Comparison of ENCODE assay signal across 15 cellular contexts in genomic region chr19:46719629-46720515, GRCh38. TPM values are rescaled to one million over a fixed set of nuclear protein-coding genes. Genes with fewer than 3 reads are reported as not detected.
DNase-seq lines count a peak whose midpoint lies in the region; ATAC-seq and TF ChIP-seq lines count a peak whose summit lies in the region.
"Had no signal": no experiment of that assay in that cellular context is flagged by ENCODE, and none has a peak within 500 bp of the region (broad histone marks: within the 10 kb centered on the region; RNA-seq: fewer than 3 reads in every experiment).

No MANE protein-coding gene starts in this region.

- no peaks in the 10 kb centered on the region for H3K9me3 ChIP-seq in right atrium auricular region
- no peaks in the 10 kb centered on the region for H3K9me3 ChIP-seq in SK-N-MC (ENCODE audit: low read depth, low read length)
- no peaks in the 10 kb centered on the region for H3K9me3 ChIP-seq in tibial nerve
- no peaks in the 10 kb centered on the region for H3K9me3 ChIP-seq in psoas muscle
- H3K9me3 ChIP-seq: vagina had no signal

- peaks cover 6 to 7% (median 7%) of the 10 kb centered on the region in 3 donors for H3K27me3 Mint-ChIP-seq in immature natural killer cell (ENCODE audit: low read depth in 3 of 3)
- H3K27me3 Mint-ChIP-seq: T-cell had no signal

- intact Hi-C loops in Right ventricle myocardium superior (cut with DNase I) (no loop called here), psoas muscle (cut with DNase I) (no loop called here)

- no peak overlapping the region for H3K27ac ChIP-seq in right atrium auricular region
- H3K27ac ChIP-seq in SK-N-MC: 0 out of 2 replicates have a peak overlapping the region, but pooled peaks have one; percentile 25
- peak overlapping the region in 3 of 4 donors; percentile 2 to 38 (median 7) for H3K27ac ChIP-seq in tibial nerve
- H3K27ac ChIP-seq in psoas muscle: no peak overlapping the region

- H3K36me3 ChIP-seq in right atrium auricular region (peaks cover 47% of the 10 kb centered on the region), SK-N-MC (ENCODE audit: insufficient read depth, low read length) (peaks cover 42% of the 10 kb centered on the region; the same call in 1 of the 2 replicates), tibial nerve (peaks cover 3 to 54% (median 19%) of the 10 kb centered on the region in 3 donors), psoas muscle (ENCODE audit: insufficient read depth in 1 of 2, low read depth in 1 of 2) (peaks cover 13 to 61% of the 10 kb centered on the region in 2 donors)

- no peak overlapping the region for H3K4me3 ChIP-seq in right atrium auricular region
- H3K4me3 ChIP-seq in SK-N-MC: no peak overlapping the region
- H3K4me3 ChIP-seq in tibial nerve: no peak overlapping the region
- H3K4me3 ChIP-seq in psoas muscle: no peak overlapping the region
- H3K4me3 ChIP-seq: vagina had no signal

- peak overlapping the region in 4 of 6 donors; percentile 51 to 79 (median 70) for H3K27ac Mint-ChIP-seq in immature natural killer cell
- H3K27ac Mint-ChIP-seq: activated T-helper 2 cell treated with anti-CD3 and anti-CD28 coated beads, Interferon-gamma antibody, Interleukin-2, Interleukin-4, amounts not matched to agents 10 μg/mL and 5 μg/mL and 100 μg/mL, durations not matched to agents 14 hours and 24 hours and 36 hours had no signal

- peaks cover 54 to 66% of the 10 kb centered on the region in 2 donors for H3K4me1 Mint-ChIP-seq in immature natural killer cell

- no peak for TF ChIP-seq POLR2A in tibial nerve (IDR thresholded peaks at IDR 0.05)

- H3K9me3 Mint-ChIP-seq in immature natural killer cell: no peaks in the 10 kb centered on the region
- H3K9me3 Mint-ChIP-seq: activated T-helper 2 cell treated with anti-CD3 and anti-CD28 coated beads, Interferon-gamma antibody, Interleukin-2, Interleukin-4, amounts not matched to agents 10 μg/mL and 5 μg/mL and 100 μg/mL, durations not matched to agents 14 hours and 24 hours and 36 hours; T-cell had no signal

- no peak for TF ChIP-seq CTCF in right atrium auricular region (IDR thresholded peaks at IDR 0.05)
- TF ChIP-seq CTCF in tibial nerve (IDR thresholded peaks at IDR 0.05): no peak
- TF ChIP-seq CTCF in psoas muscle (IDR thresholded peaks at IDR 0.05): no peak
- no peak for TF ChIP-seq CTCF in omental fat pad (IDR thresholded peaks at IDR 0.05)

- H3K4me3 Mint-ChIP-seq in immature natural killer cell: peak overlapping the region in 4 of 5 donors; percentile 32 to 96 (median 50)

- WGBS in tibial nerve, 2 donors: 64 to 69% methylated on average over 23 to 25 of the region's 25 CpGs
- WGBS in psoas muscle, 3 donors: 73 to 77% (median 77%) methylated on average over 24 to 25 of the region's 25 CpGs

- H3K4me1 ChIP-seq in right atrium auricular region (peaks cover 0 to 22% of the 10 kb centered on the region in 2 donors), tibial nerve (peaks cover 0 to 32% (median 21%) of the 10 kb centered on the region in 4 donors), psoas muscle (peaks cover 8% of the 10 kb centered on the region)

- peak; percentile 36 for DNase-seq in Right ventricle myocardium superior
- DNase-seq in right atrium auricular region (ENCODE audit: low spot score): no peak
- no peak for DNase-seq in SK-N-MC (ENCODE audit: low read depth, low spot score)
- DNase-seq in immature natural killer cell: no peak
- no peak for DNase-seq in tibial nerve (ENCODE audit: low spot score in 2 of 2)
- DNase-seq in psoas muscle: no peak
- no peak for DNase-seq in omental fat pad (ENCODE audit: low spot score)
- no peak for DNase-seq in DMS114 treated with DMSO at 0.1 percent for 48 hours (lab: John Stamatoyannopoulos, UW; ENCODE audit: unreplicated experiment)
- DNase-seq: activated CD4-positive, alpha-beta T cell treated with anti-CD3 and anti-CD28 coated beads for 48 hours; DMS79 treated with DMSO at 0.1 percent for 48 hours; NCI-H2029 treated with DMSO at 0.1 percent for 48 hours; NK-92 treated with Interleukin-12 subunit alpha and Interleukin-12 subunit beta, amount 100 ng/mL, for 24 hours; T-cell had no signal

- H3K27me3 ChIP-seq in right atrium auricular region: no peaks in the 10 kb centered on the region
- H3K27me3 ChIP-seq in tibial nerve: no peaks in the 10 kb centered on the region
- no peaks in the 10 kb centered on the region for H3K27me3 ChIP-seq in psoas muscle (ENCODE audit: insufficient read depth in 3 of 3, low read length in 2 of 3)
- H3K27me3 ChIP-seq: vagina had no signal

- H3K9ac ChIP-seq in SK-N-MC (ENCODE audit: insufficient read length): no peak overlapping the region

- ATAC-seq in Right ventricle myocardium superior (ENCODE audit: poor library complexity) (no peak), psoas muscle (no peak), omental fat pad (ENCODE audit: low FRiP score) (no peak)
- ATAC-seq: T-cell had no signal

- no peak for TF ChIP-seq EP300 in tibial nerve (IDR thresholded peaks at IDR 0.05)

- H3K36me3 Mint-ChIP-seq in immature natural killer cell: peaks cover 4 to 15% (median 7%) of the 10 kb centered on the region in 3 donors

RNA-seq across cellular contexts. Expression of gene PRKD2, which starts 3.0 kb away (rescaled TPM):
- total RNA-seq in Right ventricle myocardium superior: 10.1 TPM
- 10 to 100 TPM in 1 of 2 donors, 1 to 10 TPM in 1; 8.6 to 19.2 TPM for total RNA-seq in right atrium auricular region
- polyA plus RNA-seq in immature natural killer cell: 100 to 1,000 TPM in 1 of 3 donors, 10 to 100 TPM in 2; 36.3 to 116 (median 36.3) TPM
- 10 to 100 TPM; 21.0 to 36.1 (median 30.2) TPM for total RNA-seq in tibial nerve
- total RNA-seq in psoas muscle: 1 to 10 TPM; 6.3 to 9.1 (median 8.1) TPM
- 1 to 10 TPM; 4.0 to 6.9 (median 4.8) TPM for polyA plus RNA-seq in psoas muscle
- 10 to 100 TPM; 11.8 to 41.3 (median 19.5) TPM for total RNA-seq in omental fat pad

RNA-seq across cellular contexts. Expression of gene FKRP, which starts 26.0 kb away (rescaled TPM):
- total RNA-seq in Right ventricle myocardium superior: 13.9 TPM
- 10 to 100 TPM; 20.3 to 23.8 TPM for total RNA-seq in right atrium auricular region
- polyA plus RNA-seq in immature natural killer cell: 1 to 10 TPM in 2 of 3 donors, not detected in 1; 2.2 to 5.4 TPM
- total RNA-seq in tibial nerve: 10 to 100 TPM; 15.7 to 20.4 (median 17.7) TPM
- total RNA-seq in psoas muscle: 10 to 100 TPM; 14.4 to 24.5 (median 20.3) TPM
- 10 to 100 TPM; 11.6 to 15.0 (median 13.1) TPM for polyA plus RNA-seq in psoas muscle
- total RNA-seq in omental fat pad: 10 to 100 TPM in 3 of 4 donors, 1 to 10 TPM in 1; 9.2 to 20.5 (median 13.9) TPM

RNA-seq across cellular contexts. Expression of gene STRN4, which starts 26.4 kb away (rescaled TPM):
- total RNA-seq in Right ventricle myocardium superior: 38.4 TPM
- 10 to 100 TPM; 46.6 to 65.4 TPM for total RNA-seq in right atrium auricular region
- 10 to 100 TPM in 2 of 3 donors, 1 to 10 TPM in 1; 8.8 to 26.8 (median 10.8) TPM for polyA plus RNA-seq in immature natural killer cell
- 100 to 1,000 TPM in 1 of 4 donors, 10 to 100 TPM in 3; 77.4 to 127 (median 87.4) TPM for total RNA-seq in tibial nerve
- total RNA-seq in psoas muscle: 10 to 100 TPM; 28.6 to 72.3 (median 40.6) TPM
- 10 to 100 TPM; 45.2 to 53.9 (median 46.2) TPM for polyA plus RNA-seq in psoas muscle
- 10 to 100 TPM; 33.6 to 92.3 (median 64.7) TPM for total RNA-seq in omental fat pad

RNA-seq across cellular contexts. Expression of gene DACT3, which starts 58.9 kb away (rescaled TPM):
- 15.2 TPM for total RNA-seq in Right ventricle myocardium superior
- total RNA-seq in right atrium auricular region: 10 to 100 TPM; 23.5 to 25.9 TPM
- polyA plus RNA-seq in immature natural killer cell: not detected
- 10 to 100 TPM in 1 of 4 donors, 1 to 10 TPM in 3; 7.1 to 11.7 (median 8.2) TPM for total RNA-seq in tibial nerve
- 1 to 10 TPM in 3 of 4 donors, under 1 TPM in 1; 0.76 to 1.6 (median 1.1) TPM for total RNA-seq in psoas muscle
- polyA plus RNA-seq in psoas muscle: under 1 TPM; 0.44 to 0.66 (median 0.53) TPM
- under 1 TPM; 0.31 to 0.79 (median 0.52) TPM for total RNA-seq in omental fat pad

Comparison
In these comparisons a context has a peak if more than half of its experiments do, and no peak if none do; other contexts are left out.
1. H3K27ac ChIP-seq: peak in SK-N-MC (single experiment) and tibial nerve (3 of 4); none in right atrium auricular region (0 of 2) and psoas muscle (single experiment).